In the genomic region with DNA sequence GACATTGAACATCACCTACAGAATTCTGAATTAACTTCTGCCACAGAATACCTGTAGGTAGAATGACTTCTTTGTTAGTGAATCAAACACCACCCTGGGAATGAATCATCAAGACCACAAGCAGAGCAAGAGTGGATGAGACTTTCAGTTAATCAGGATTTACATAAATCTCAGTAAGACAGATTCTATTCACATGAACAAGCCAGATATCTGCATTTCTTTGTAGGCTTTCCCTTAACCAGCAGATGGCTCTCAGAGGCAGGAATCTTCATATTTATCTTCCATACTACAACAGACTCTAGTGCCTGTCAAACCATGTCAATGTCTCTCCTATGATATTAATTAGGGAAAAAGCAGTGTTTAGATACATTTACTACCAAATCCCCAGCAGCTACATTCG, we compare ENCODE assay signal across 8 cellular contexts.
DNase-seq lines count a peak whose midpoint lies in the region; ATAC-seq, FAIRE-seq and TF ChIP-seq lines count a peak whose summit lies in the region.

No MANE protein-coding gene starts in this region.

- no peak for FAIRE-seq in A549 (lab: Jason Lieb, UNC)

- TF ChIP-seq POLR2A in A549 (IDR thresholded peaks at IDR 0.05; ENCODE audit: low read length): no peak

- H3K9ac ChIP-seq in OCI-LY3 (ENCODE audit: low read length): no peak overlapping the region

- peak in 1 of 2 experiments; percentile 21 for DNase-seq in A549 (ENCODE audit: low read depth in 1 of 2, low spot score in 1 of 2)
- peak; percentile 89 to 95 for DNase-seq in foreskin keratinocyte
- DNase-seq in stimulated activated CD4-positive, alpha-beta T cell treated with anti-CD3 and anti-CD28 coated beads, Interleukin-4, amount 100 ng/mL, for 4 hours: no peak
- DNase-seq in NCI-H1694 (lab: John Stamatoyannopoulos, UW): no peak

- TF ChIP-seq CTCF in A549 (IDR thresholded peaks at IDR 0.05) (peak; percentile 35; the same call in 1 of the 3 replicates), GM12873 (IDR thresholded peaks at IDR 0.05; ENCODE audit: insufficient read depth, low read depth, low read length, missing control alignments) (peak; percentile 27), OCI-LY3 (IDR thresholded peaks at IDR 0.05; ENCODE audit: low read depth, low read length) (peak; percentile 61), foreskin keratinocyte (conservative IDR thresholded peaks at IDR 0.05) (peak; percentile 91)

- no peaks in the 10 kb centered on the region for H3K9me3 ChIP-seq in A549
- no peaks in the 10 kb centered on the region for H3K9me3 ChIP-seq in OCI-LY3 (ENCODE audit: insufficient read depth, low read length)

- ATAC-seq in A549 (peak; percentile 59 to 76; a peak in 5 of 6 replicates), HG02642 (IDR thresholded peaks at IDR 0.05; ENCODE audit: poor library complexity, unreplicated experiment) (peak; percentile 92), foreskin keratinocyte (peak; percentile 96), HG03175 (IDR thresholded peaks at IDR 0.05; ENCODE audit: unreplicated experiment) (no peak)

- no peaks in the 10 kb centered on the region for H3K36me3 ChIP-seq in OCI-LY3 (replicated peaks; ENCODE audit: low read depth, low read length)

- H3K4me2 ChIP-seq in A549: no peak overlapping the region
- H3K4me2 ChIP-seq in OCI-LY3 (ENCODE audit: low read length): peak overlapping the region; percentile 17

- TF ChIP-seq EP300 in A549 (IDR thresholded peaks at IDR 0.05): no peak

- H4K20me1 ChIP-seq in OCI-LY3 (ENCODE audit: insufficient read depth, low read length): peaks cover 4% of the 10 kb centered on the region; the same call in 1 of the 2 replicates

- H3K4me3 ChIP-seq in A549 (no peak overlapping the region), OCI-LY3 (ENCODE audit: low read length) (no peak overlapping the region)

- no peaks in the 10 kb centered on the region for H3K27me3 ChIP-seq in OCI-LY3 (ENCODE audit: low read depth, low read length)
- H3K27me3 ChIP-seq in foreskin keratinocyte: no peaks in the 10 kb centered on the region

- 35% methylated on average over 1 of the region's 1 CpG for WGBS in A549 (ENCODE audit: missing lambda C conversion rate)

- peaks cover 4% of the 10 kb centered on the region; the same call in 1 of the 3 replicates for H3K4me1 ChIP-seq in A549
- peaks cover 22% of the 10 kb centered on the region for H3K4me1 ChIP-seq in OCI-LY3 (ENCODE audit: low read length)
- H3K4me1 ChIP-seq in foreskin keratinocyte: peaks cover 7% of the 10 kb centered on the region

- H2AFZ ChIP-seq in OCI-LY3 (ENCODE audit: low read depth, low read length): no peak overlapping the region

- H3K27ac ChIP-seq in A549 (no peak overlapping the region), OCI-LY3 (ENCODE audit: low read length) (no peak overlapping the region), foreskin keratinocyte (peak overlapping the region; percentile 29)

- peak; percentile 34 to 42; a peak in 4 of 5 replicates for TF ChIP-seq RAD21 in A549 (conservative IDR thresholded peaks at IDR 0.05 in 1 of 2, IDR thresholded peaks at IDR 0.05 in 1 of 2)

- POLR2A ChIA-PET in A549 (lab: Yijun Ruan, JAX): no interaction called here

- H3K79me2 ChIP-seq in OCI-LY3 (ENCODE audit: low read length): no peaks in the 10 kb centered on the region

- CTCF ChIA-PET in A549 (lab: Yijun Ruan, JAX): interaction anchor here (0.8 to 1.8 kb wide), 6 partner anchors 9 to 1540 kb away, joined by 3 to 8 read pairs (median 4); no protein-coding TSS in a partner anchor

TF ChIP-seq in A549, 52 proteins besides CTCF, POLR2A, EP300 and RAD21:
- TF ChIP-seq PHF8 (IDR thresholded peaks at IDR 0.05; ENCODE audit: borderline replicate concordance, low read depth) (no peak), SMC3 (IDR thresholded peaks at IDR 0.05) (peak; percentile 38; the same call in 2 of the 3 replicates), JUNB (IDR thresholded peaks at IDR 0.05) (no peak)

Comparison
In these comparisons a context has a peak if more than half of its experiments do, and no peak if none do; other contexts are left out.
1. DNase-seq: peak in foreskin keratinocyte (2 of 2); none in stimulated activated CD4-positive, alpha-beta T cell treated with anti-CD3 and anti-CD28 coated beads, Interleukin-4, amount 100 ng/mL, for 4 hours (0 of 2) and NCI-H1694 (single experiment).
2. CTCF ChIP-seq: peak in every context shown above with its lines; median percentile 91 in foreskin keratinocyte; 61 in OCI-LY3; 35 in A549; 27 in GM12873.